25 cellular contexts compared by ENCODE assay signal in the genomic region with DNA sequence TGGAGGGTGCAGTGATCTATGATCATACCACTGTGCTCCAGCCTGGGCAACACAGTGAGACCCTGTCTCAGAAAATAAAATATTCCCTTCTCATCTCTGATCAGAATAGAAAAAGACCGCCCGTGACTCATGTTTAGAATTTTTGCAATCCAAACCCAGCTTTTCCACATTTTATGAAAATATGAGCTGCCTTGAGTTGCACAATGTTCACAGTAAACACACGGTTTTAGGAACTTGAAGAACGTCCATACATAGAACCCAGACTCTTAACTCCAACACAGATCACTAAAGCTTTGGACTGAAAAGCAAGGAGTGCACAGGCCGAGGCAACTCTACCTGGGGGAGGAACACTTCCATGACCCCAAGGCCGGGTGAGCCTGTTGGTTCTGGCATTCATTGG.
"Had no signal": no experiment of that assay in that cellular context is flagged by ENCODE, and none has a peak within 500 bp of the region (broad histone marks: within the 10 kb centered on the region; RNA-seq: fewer than 3 reads in every experiment).

No MANE protein-coding gene starts in this region.

- H3K4me1 Mint-ChIP-seq: activated CD4-positive, alpha-beta T cell treated with anti-CD3 and anti-CD28 coated beads for 36 hours; activated naive CD8-positive, alpha-beta T cell treated with anti-CD3 and anti-CD28 coated beads, Interleukin-2, amount 10 ng/mL, durations not matched to agents 7 days and 5 days; T-helper 17 cell had no signal

- H3K9me3 Mint-ChIP-seq: activated CD8-positive, alpha-beta T cell treated with anti-CD3 and anti-CD28 coated beads for 36 hours; activated naive CD8-positive, alpha-beta T cell treated with anti-CD3 and anti-CD28 coated beads, Interleukin-2, amount 10 ng/mL, durations not matched to agents 7 days and 5 days; activated T-cell treated with anti-CD3 and anti-CD28 coated beads, Interleukin-2, amount 50 U/mL, for 72 hours; activated T-helper 2 cell treated with anti-CD3 and anti-CD28 coated beads, Interferon-gamma antibody, Interleukin-2, Interleukin-4, amounts not matched to agents 10 μg/mL and 5 μg/mL and 100 μg/mL, durations not matched to agents 14 hours and 24 hours and 36 hours had no signal

- ATAC-seq: activated CD8-positive, alpha-beta T cell treated with anti-CD3 and anti-CD28 coated beads for 36 hours; K562; T-helper 17 cell had no signal

- H3K27ac ChIP-seq: adrenal gland, breast epithelium, VCaP had no signal

- H3K27ac Mint-ChIP-seq: activated CD4-positive, alpha-beta T cell treated with anti-CD3 and anti-CD28 coated beads for 36 hours; activated CD8-positive, alpha-beta T cell treated with anti-CD3 and anti-CD28 coated beads for 36 hours; activated naive CD8-positive, alpha-beta T cell treated with anti-CD3 and anti-CD28 coated beads, Interleukin-2, amount 10 ng/mL, durations not matched to agents 7 days and 5 days; activated T-cell treated with anti-CD3 and anti-CD28 coated beads, Interleukin-2, amount 50 U/mL, for 72 hours; activated T-helper 2 cell treated with anti-CD3 and anti-CD28 coated beads, Interferon-gamma antibody, Interleukin-2, Interleukin-4, amounts not matched to agents 10 μg/mL and 5 μg/mL and 100 μg/mL, durations not matched to agents 14 hours and 24 hours and 36 hours; T-helper 17 cell had no signal

- H3K36me3 ChIP-seq: adrenal gland, breast epithelium had no signal

- H3K4me3 Mint-ChIP-seq: activated CD4-positive, alpha-beta T cell treated with anti-CD3 and anti-CD28 coated beads for 36 hours; activated CD8-positive, alpha-beta T cell treated with anti-CD3 and anti-CD28 coated beads for 36 hours; activated naive CD8-positive, alpha-beta T cell treated with anti-CD3 and anti-CD28 coated beads, Interleukin-2, amount 10 ng/mL, durations not matched to agents 7 days and 5 days; activated T-cell treated with anti-CD3 and anti-CD28 coated beads, Interleukin-2, amount 50 U/mL, for 72 hours; T-helper 17 cell had no signal

- H3K9me3 ChIP-seq: adrenal gland, breast epithelium had no signal

- H3K27me3 ChIP-seq: adrenal gland, breast epithelium had no signal

- H3K4me3 ChIP-seq: adrenal gland, breast epithelium, K562 had no signal

- H3K36me3 Mint-ChIP-seq: activated naive CD8-positive, alpha-beta T cell treated with anti-CD3 and anti-CD28 coated beads, Interleukin-2, amount 10 ng/mL, durations not matched to agents 7 days and 5 days had no signal

- H3K4me1 ChIP-seq: adrenal gland, breast epithelium had no signal

- DNase-seq: activated CD8-positive, alpha-beta memory T cell treated with anti-CD3 and anti-CD28 coated beads, Interleukin-2, amount 50 U/mL, for 4 hours; activated CD8-positive, alpha-beta T cell treated with anti-CD3 and anti-CD28 coated beads for 36 hours; activated gamma-delta T cell treated with Interleukin-2 at 50 U/mL for 16 hours; activated naive CD4-positive, alpha-beta T cell treated with anti-CD3 and anti-CD28 coated beads, Interleukin-2, amount 50 U/mL, for 16 hours; activated naive CD8-positive, alpha-beta T cell treated with anti-CD3 and anti-CD28 coated beads, Interleukin-2, amount 10 ng/mL, durations not matched to agents 7 days and 5 days; adrenal gland; aorta; caudate nucleus; Karpas-422; MM.1S; NCI-H1105; NCI-H1436; NCI-H1694 treated with DMSO at 0.1 percent for 48 hours; NCI-H2081; NCI-H446; NCI-H524; SIG-M5; T-helper 17 cell; T-helper 9 cell had no signal
